ENCODE assay signal across 8 cellular contexts in genomic region chr11:57480409-57481137, GRCh38. TPM values are rescaled to one million over a fixed set of nuclear protein-coding genes. Genes with fewer than 3 reads are reported as not detected.
DNase-seq lines count a peak whose midpoint lies in the region; ATAC-seq, FAIRE-seq and TF ChIP-seq lines count a peak whose summit lies in the region.

No MANE protein-coding gene starts in this region.

- FAIRE-seq in TTC549 (lab: Jason Lieb, UNC) = peak; percentile 28

- H3K9me3 ChIP-seq in left lung = no peaks in the 10 kb centered on the region

- no peak overlapping the region for H3K4me3 ChIP-seq in brain microvascular endothelial cell (ENCODE audit: low read depth, low read length)
- H3K4me3 ChIP-seq in left lung = no peak overlapping the region

- H3K36me3 ChIP-seq in brain microvascular endothelial cell (replicated peaks) (no peaks in the 10 kb centered on the region), left lung (peaks cover 0 to 17% of the 10 kb centered on the region in 2 donors)

- H3K27me3 ChIP-seq in brain microvascular endothelial cell (replicated peaks) = peaks cover 20% of the 10 kb centered on the region
- peaks cover 5 to 54% of the 10 kb centered on the region in 2 donors for H3K27me3 ChIP-seq in left lung

- in situ Hi-C loops in brain microvascular endothelial cell (cut with HindIII; ENCODE audit: low pct_ligation_motif_present, low sequenced_read_pairs) = no loop called here

- intact Hi-C loops in left lung (cut with DNase I) = loop anchor here in 1 of 2 donors (5.0 kb wide), 1 partner anchor 133 kb away; no protein-coding TSS in a partner anchor

- peak; percentile 88 for DNase-seq in COLO829 (ENCODE audit: low spot score)
- DNase-seq in NCI-H1105 treated with DMSO at 0.1 percent for 48 hours (lab: John Stamatoyannopoulos, UW) = peak; percentile 17
- DNase-seq in brain microvascular endothelial cell = peak; percentile 29
- DNase-seq in left lung = peak; percentile 68 to 90
- DNase-seq in stimulated activated CD8-positive, alpha-beta memory T cell treated with anti-CD3 and anti-CD28 coated beads, Interleukin-2, amount 100 ng/mL, for 1 hour (ENCODE audit: low read depth in 2 of 2) = peak; percentile 40 to 45
- no peak for DNase-seq in LoVo (ENCODE audit: low spot score)

- no peak overlapping the region for H3K27ac ChIP-seq in brain microvascular endothelial cell
- no peak overlapping the region for H3K27ac ChIP-seq in left lung

- peak; percentile 90 for TF ChIP-seq CTCF in brain microvascular endothelial cell (IDR thresholded peaks at IDR 0.05; ENCODE audit: low read depth, low read length, missing control alignments)
- TF ChIP-seq CTCF in left lung (IDR thresholded peaks at IDR 0.05) = peak; percentile 57 to 72

- ATAC-seq in GM21786 (IDR thresholded peaks at IDR 0.05; ENCODE audit: unreplicated experiment) (peak; percentile 26), left lung (peak; percentile 62)

- H3K4me1 ChIP-seq in left lung = peaks cover 21 to 58% of the 10 kb centered on the region in 2 donors

RNA-seq across cellular contexts. Expression of gene RTN4RL2, which starts 20.2 kb away (rescaled TPM):
- 1 to 10 TPM; 2.5 to 4.8 TPM for total RNA-seq in left lung

RNA-seq across cellular contexts. Expression of gene SLC43A1, which starts 34.9 kb away (rescaled TPM):
- total RNA-seq in left lung = 10 to 100 TPM; 11.8 to 25.3 TPM

RNA-seq across cellular contexts. Expression of gene TIMM10, which starts 50.0 kb away (rescaled TPM):
- 10 to 100 TPM; 21.7 to 39.6 TPM for total RNA-seq in left lung

RNA-seq across cellular contexts. Expression of gene SLC43A3, which starts 53.7 kb away (rescaled TPM):
- 100 to 1,000 TPM in 1 of 2 donors, 10 to 100 TPM in 1; 95.6 to 185 TPM for total RNA-seq in left lung

RNA-seq across cellular contexts. Expression of gene SMTNL1, which starts 56.8 kb away (rescaled TPM):
- not detected for total RNA-seq in left lung
